ENCODE assay signal across 18 cellular contexts in genomic region chr11:115933564-115933963, GRCh38.
DNase-seq lines count a peak whose midpoint lies in the region; ATAC-seq, FAIRE-seq and TF ChIP-seq lines count a peak whose summit lies in the region.
"Had no signal": no experiment of that assay in that cellular context is flagged by ENCODE, and none has a peak within 500 bp of the region (broad histone marks: within the 10 kb centered on the region; RNA-seq: fewer than 3 reads in every experiment).

No MANE protein-coding gene starts in this region.

- H3K36me3 ChIP-seq in BE2C (no peaks in the 10 kb centered on the region), kidney (ENCODE audit: control insufficient read depth in 1 of 2, insufficient read depth in 2 of 2, low read length in 2 of 2) (no peaks in the 10 kb centered on the region), mammary epithelial cell (ENCODE audit: insufficient read depth, low read length) (no peaks in the 10 kb centered on the region)
- H3K36me3 ChIP-seq: BLaER1 had no signal

- DNase-seq in DMS 273 (lab: John Stamatoyannopoulos, UW; ENCODE audit: unreplicated experiment) (peak; percentile 22), DMS 273 treated with DMSO at 0.1 percent for 48 hours (lab: John Stamatoyannopoulos, UW) (no peak), BE2C (peak; percentile 57), RCC 7860 (ENCODE audit: low spot score) (peak; percentile 30), kidney (peak; percentile 82), mammary epithelial cell (no peak), epidermal melanocyte (ENCODE audit: insufficient read length, low spot score) (no peak)
- DNase-seq: Calu3; CD8-positive, alpha-beta memory T cell; DMS153; GF-D8; GM23248 had no signal

- intact Hi-C loops in kidney (cut with DNase I) = no loop called here
- intact Hi-C loops in mammary epithelial cell (cut with micrococcal nuclease) = no loop called here

- no peaks in the 10 kb centered on the region for H3K27me3 ChIP-seq in BE2C
- no peaks in the 10 kb centered on the region for H3K27me3 ChIP-seq in mammary epithelial cell (ENCODE audit: insufficient read depth, low read length)
- H3K27me3 ChIP-seq: BLaER1 had no signal

- H3K4me3 ChIP-seq in BE2C (ENCODE audit: low read depth, low read length) (no peak overlapping the region), kidney (ENCODE audit: low read length in 2 of 2) (no peak overlapping the region), mammary epithelial cell (replicated peaks in 1 of 3; ENCODE audit: insufficient read depth in 1 of 3, low read depth in 2 of 3, low read length in 3 of 3) (no peak overlapping the region)
- H3K4me3 ChIP-seq: BLaER1, GM23248 had no signal

- 78% methylated on average over 4 of the region's 4 CpGs for WGBS in mammary epithelial cell (ENCODE audit: low coverage, missing lambda C conversion rate)

- dilution Hi-C loops in mammary epithelial cell (cut with HindIII; ENCODE audit: low sequenced_read_pairs) = no loop called here

- H3K9me3 ChIP-seq in BE2C = no peaks in the 10 kb centered on the region
- H3K9me3 ChIP-seq in kidney (ENCODE audit: control insufficient read depth in 1 of 2, low read length in 2 of 2) = no peaks in the 10 kb centered on the region
- H3K9me3 ChIP-seq in mammary epithelial cell (replicated peaks; ENCODE audit: insufficient read depth, low read length) = no peaks in the 10 kb centered on the region
- H3K9me3 ChIP-seq: BLaER1 had no signal

- in situ Hi-C loops in mammary epithelial cell (cut with MboI; ENCODE audit: low sequenced_read_pairs in 2 of 2) = no loop called here

- peaks cover 5% of the 10 kb centered on the region; the same call in 1 of the 2 replicates for H3K4me1 ChIP-seq in BE2C
- H3K4me1 ChIP-seq in kidney (ENCODE audit: control insufficient read depth in 1 of 2, insufficient read depth in 1 of 2, low read depth in 1 of 2, low read length in 2 of 2) = no peaks in the 10 kb centered on the region
- peaks cover 4% of the 10 kb centered on the region for H3K4me1 ChIP-seq in mammary epithelial cell (ENCODE audit: insufficient read depth, low read length)

- FAIRE-seq in RCC 7860 (lab: Jason Lieb, UNC) (peak; percentile 71), kidney (lab: Jason Lieb, UNC) (no peak)
- FAIRE-seq: H54 had no signal

- no peaks in the 10 kb centered on the region for H4K20me1 ChIP-seq in mammary epithelial cell (ENCODE audit: insufficient read depth, low read length)
- H4K20me1 ChIP-seq: BLaER1 had no signal

- no peak for ATAC-seq in GM18909 (IDR thresholded peaks at IDR 0.05; ENCODE audit: poor library complexity, unreplicated experiment)
- ATAC-seq: HCT116 had no signal

- CTCF ChIA-PET in mammary epithelial cell (lab: Charles Lee; ENCODE audit: low non-redundant PET) = no interaction called here

- H3K27ac ChIP-seq in kidney (ENCODE audit: low read depth in 2 of 2, low read length in 2 of 2) = no peak overlapping the region
- no peak overlapping the region for H3K27ac ChIP-seq in mammary epithelial cell (ENCODE audit: insufficient read depth, low read depth, low read length)
- H3K27ac ChIP-seq: 22Rv1, BLaER1, GM23248, HL-60 had no signal

- no peaks in the 10 kb centered on the region for H3K79me2 ChIP-seq in mammary epithelial cell (ENCODE audit: insufficient read depth, low read length)

- no TSS peak for BruUV-seq in mammary epithelial cell (replicated peaks; lab: Mats Ljungman, UMichigan)

- TF ChIP-seq CTCF in BE2C (IDR thresholded peaks at IDR 0.05; ENCODE audit: low read depth, low read length) (no peak), kidney (IDR thresholded peaks at IDR 0.05; ENCODE audit: borderline replicate concordance, extremely low read depth, insufficient read depth) (no peak), mammary epithelial cell (conservative IDR thresholded peaks at IDR 0.05 in 1 of 2, IDR thresholded peaks at IDR 0.05 in 1 of 2; ENCODE audit: extremely low read depth in 1 of 2, insufficient read depth in 1 of 2, low read depth in 1 of 2, low read length in 2 of 2) (no peak)

- no peak overlapping the region for H3K4me2 ChIP-seq in mammary epithelial cell (ENCODE audit: insufficient read depth, low read depth, low read length)
- H3K4me2 ChIP-seq: BLaER1 had no signal

- H3K9ac ChIP-seq in kidney (ENCODE audit: low read length in 2 of 2) (no peak overlapping the region), mammary epithelial cell (ENCODE audit: insufficient read depth, low read length) (no peak overlapping the region)
- H3K9ac ChIP-seq: BLaER1, GM23248 had no signal

- H2AFZ ChIP-seq in mammary epithelial cell (ENCODE audit: low read depth, low read length) = no peak overlapping the region
- H2AFZ ChIP-seq: GM23248 had no signal

Comparison
In these comparisons a context has a peak if more than half of its experiments do, and no peak if none do; other contexts are left out.
1. DNase-seq: peak in DMS 273 (single experiment), BE2C (single experiment), RCC 7860 (single experiment) and kidney (single experiment); none in DMS 273 treated with DMSO at 0.1 percent for 48 hours (single experiment), mammary epithelial cell (single experiment) and epidermal melanocyte (single experiment).